Comparison of ENCODE assay signal across 30 cellular contexts in genomic region chr16:86980644-86981043, GRCh38.
"Had no signal": no experiment of that assay in that cellular context is flagged by ENCODE, and none has a peak within 500 bp of the region (broad histone marks: within the 10 kb centered on the region; RNA-seq: fewer than 3 reads in every experiment).

No MANE protein-coding gene starts in this region.

- H3K27ac ChIP-seq: brain microvascular endothelial cell, colonic mucosa, epithelial cell of prostate, esophagus squamous epithelium, gastroesophageal sphincter had no signal

- H3K27me3 ChIP-seq: brain microvascular endothelial cell, colonic mucosa had no signal

- H3K27me3 Mint-ChIP-seq: activated CD4-positive, alpha-beta memory T cell treated with anti-CD3 and anti-CD28 coated beads for 36 hours; activated CD4-positive, alpha-beta T cell treated with anti-CD3 and anti-CD28 coated beads, Interleukin-2, amount 10 ng/mL, durations not matched to agents 24 days and 14 days; activated CD8-positive, alpha-beta memory T cell treated with anti-CD3 and anti-CD28 coated beads, Interleukin-2, amount 10 ng/mL, durations not matched to agents 7 days and 5 days; central memory CD8-positive, alpha-beta T cell had no signal

- DNase-seq: activated CD4-positive, alpha-beta memory T cell treated with anti-CD3 and anti-CD28 coated beads for 36 hours; activated CD4-positive, alpha-beta T cell treated with anti-CD3 and anti-CD28 coated beads for 36 hours; activated CD4-positive, alpha-beta T cell treated with anti-CD3 and anti-CD28 coated beads, Interleukin-2, amount 10 ng/mL, durations not matched to agents 24 days and 14 days; activated CD4-positive, CD25-positive, alpha-beta regulatory T cell; activated CD4-positive, CD25-positive, alpha-beta regulatory T cell treated with anti-CD3 and anti-CD28 coated beads, Interleukin-2, amount 50 U/mL, for 72 hours; activated CD8-positive, alpha-beta memory T cell treated with anti-CD3 and anti-CD28 coated beads, Interleukin-2, amount 10 ng/mL, durations not matched to agents 7 days and 5 days; activated CD8-positive, alpha-beta memory T cell treated with anti-CD3 and anti-CD28 coated beads, Interleukin-2, amount 50 U/mL, for 4 hours; activated CD8-positive, alpha-beta T cell treated with anti-CD3 and anti-CD28 coated beads, Interleukin-2, amount 10 ng/mL, durations not matched to agents 7 days and 5 days; activated gamma-delta T cell treated with Interleukin-2 at 50 U/mL for 16 hours; activated naive CD4-positive, alpha-beta T cell treated with anti-CD3 and anti-CD28 coated beads, Interleukin-2, amount 50 U/mL, for 16 hours; activated naive CD4-positive, alpha-beta T cell treated with Interleukin-2 at 50 U/mL for 16 hours; activated T-cell treated with anti-CD3 and anti-CD28 coated beads, Interleukin-2, amount 50 U/mL, for 1 hour; activated T-cell treated with anti-CD3 and anti-CD28 coated beads, Interleukin-2, amount 50 U/mL, for 48 hours; amniotic stem cell; anterior cingulate cortex; brain microvascular endothelial cell; colonic mucosa; effector CD8-positive, alpha-beta T cell; esophagus squamous epithelium; foreskin melanocyte; SW 1271; T-cell; T-helper 9 cell had no signal

- H3K4me3 ChIP-seq: colonic mucosa, esophagus squamous epithelium, gastroesophageal sphincter had no signal

- H3K9me3 ChIP-seq: colonic mucosa, esophagus squamous epithelium, gastroesophageal sphincter had no signal

- H3K9me3 Mint-ChIP-seq: activated CD4-positive, alpha-beta memory T cell treated with anti-CD3 and anti-CD28 coated beads for 36 hours; activated CD4-positive, alpha-beta T cell treated with anti-CD3 and anti-CD28 coated beads, Interleukin-2, amount 10 ng/mL, durations not matched to agents 24 days and 14 days; activated T-helper 1 cell treated with anti-CD3 and anti-CD28 coated beads, Interleukin-12 subunit alpha, Interleukin-12 subunit beta, Interleukin-2, Interleukin-4 antibody, amounts not matched to agents 30 ng/mL and 10 ng/mL and 1 ng/mL, durations not matched to agents 14 hours and 24 hours and 36 hours; activated T-helper 2 cell treated with anti-CD3 and anti-CD28 coated beads, Interferon-gamma antibody, Interleukin-2, Interleukin-4, amounts not matched to agents 10 μg/mL and 5 μg/mL and 100 μg/mL, durations not matched to agents 14 hours and 24 hours and 36 hours; central memory CD8-positive, alpha-beta T cell; T-cell; T-helper 1 cell treated with Interleukin-12 subunit alpha and Interleukin-12 subunit beta and Interleukin-4 antibody, amounts not matched to agents 30 μg/mL and 1 μg/mL, for 36 hours had no signal

- H3K27ac Mint-ChIP-seq: activated CD4-positive, alpha-beta memory T cell treated with anti-CD3 and anti-CD28 coated beads for 36 hours; activated CD4-positive, alpha-beta T cell treated with anti-CD3 and anti-CD28 coated beads for 36 hours; activated CD4-positive, alpha-beta T cell treated with anti-CD3 and anti-CD28 coated beads, Interleukin-2, amount 10 ng/mL, durations not matched to agents 24 days and 14 days; activated CD8-positive, alpha-beta memory T cell treated with anti-CD3 and anti-CD28 coated beads, Interleukin-2, amount 10 ng/mL, durations not matched to agents 7 days and 5 days; activated CD8-positive, alpha-beta T cell treated with anti-CD3 and anti-CD28 coated beads, Interleukin-2, amount 10 ng/mL, durations not matched to agents 7 days and 5 days; activated naive CD8-positive, alpha-beta T cell; activated T-helper 1 cell treated with anti-CD3 and anti-CD28 coated beads, Interleukin-12 subunit alpha, Interleukin-12 subunit beta, Interleukin-2, Interleukin-4 antibody, amounts not matched to agents 30 ng/mL and 10 ng/mL and 1 ng/mL, durations not matched to agents 14 hours and 24 hours and 36 hours; activated T-helper 2 cell treated with anti-CD3 and anti-CD28 coated beads, Interferon-gamma antibody, Interleukin-2, Interleukin-4, amounts not matched to agents 10 μg/mL and 5 μg/mL and 100 μg/mL, durations not matched to agents 14 hours and 24 hours and 36 hours; T-cell; T-helper 1 cell treated with Interleukin-12 subunit alpha and Interleukin-12 subunit beta and Interleukin-4 antibody, amounts not matched to agents 30 μg/mL and 1 μg/mL, for 36 hours had no signal

- ATAC-seq: activated CD4-positive, alpha-beta T cell treated with anti-CD3 and anti-CD28 coated beads for 36 hours; activated CD8-positive, alpha-beta memory T cell treated with anti-CD3 and anti-CD28 coated beads, Interleukin-2, amount 10 ng/mL, durations not matched to agents 7 days and 5 days; activated CD8-positive, alpha-beta T cell treated with anti-CD3 and anti-CD28 coated beads, Interleukin-2, amount 10 ng/mL, durations not matched to agents 7 days and 5 days; gastroesophageal sphincter; T-cell had no signal

- H3K4me3 Mint-ChIP-seq: activated CD4-positive, alpha-beta memory T cell treated with anti-CD3 and anti-CD28 coated beads for 36 hours; activated CD4-positive, alpha-beta T cell treated with anti-CD3 and anti-CD28 coated beads for 36 hours; activated CD4-positive, alpha-beta T cell treated with anti-CD3 and anti-CD28 coated beads, Interleukin-2, amount 10 ng/mL, durations not matched to agents 24 days and 14 days; activated CD8-positive, alpha-beta memory T cell treated with anti-CD3 and anti-CD28 coated beads, Interleukin-2, amount 10 ng/mL, durations not matched to agents 7 days and 5 days; activated CD8-positive, alpha-beta T cell treated with anti-CD3 and anti-CD28 coated beads, Interleukin-2, amount 10 ng/mL, durations not matched to agents 7 days and 5 days; activated naive CD8-positive, alpha-beta T cell; activated T-helper 1 cell treated with anti-CD3 and anti-CD28 coated beads, Interleukin-12 subunit alpha, Interleukin-12 subunit beta, Interleukin-2, Interleukin-4 antibody, amounts not matched to agents 30 ng/mL and 10 ng/mL and 1 ng/mL, durations not matched to agents 14 hours and 24 hours and 36 hours; central memory CD8-positive, alpha-beta T cell; T-cell; T-helper 1 cell treated with Interleukin-12 subunit alpha and Interleukin-12 subunit beta and Interleukin-4 antibody, amounts not matched to agents 30 μg/mL and 1 μg/mL, for 36 hours had no signal

- H3K36me3 Mint-ChIP-seq: activated CD4-positive, alpha-beta memory T cell treated with anti-CD3 and anti-CD28 coated beads for 36 hours; activated CD8-positive, alpha-beta memory T cell treated with anti-CD3 and anti-CD28 coated beads, Interleukin-2, amount 10 ng/mL, durations not matched to agents 7 days and 5 days; activated naive CD8-positive, alpha-beta T cell; T-cell had no signal

- H3K36me3 ChIP-seq: brain microvascular endothelial cell, colonic mucosa, esophagus squamous epithelium, gastroesophageal sphincter had no signal

- H3K4me1 ChIP-seq: colonic mucosa, esophagus squamous epithelium, gastroesophageal sphincter had no signal

- H3K4me1 Mint-ChIP-seq: activated CD4-positive, alpha-beta T cell treated with anti-CD3 and anti-CD28 coated beads for 36 hours; activated CD4-positive, alpha-beta T cell treated with anti-CD3 and anti-CD28 coated beads, Interleukin-2, amount 10 ng/mL, durations not matched to agents 24 days and 14 days; activated CD8-positive, alpha-beta memory T cell treated with anti-CD3 and anti-CD28 coated beads, Interleukin-2, amount 10 ng/mL, durations not matched to agents 7 days and 5 days; central memory CD8-positive, alpha-beta T cell; T-cell had no signal
